1 cellular context compared by ENCODE assay signal in the genomic region with DNA sequence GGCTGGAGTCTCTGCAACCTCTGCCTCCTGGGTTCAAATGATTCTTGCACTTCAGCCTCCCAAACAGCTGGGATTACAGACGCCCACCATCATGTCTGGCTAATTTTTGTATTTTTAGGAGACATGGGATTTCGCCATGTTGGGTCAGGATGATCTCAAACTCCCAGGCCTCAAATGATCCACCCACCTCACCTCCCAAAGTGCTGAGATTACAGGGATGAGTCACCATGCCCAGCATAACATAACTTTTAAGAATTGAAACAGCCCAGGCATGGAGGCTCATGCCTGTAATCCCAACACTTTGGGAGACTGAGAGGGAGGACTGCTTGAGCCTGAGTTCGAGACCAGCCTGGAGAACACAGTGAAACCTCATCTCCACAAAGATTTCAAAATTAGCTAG.
TF ChIP-seq lines count a peak whose summit lies in the region.

No MANE protein-coding gene starts in this region.

TF ChIP-seq in GM12878, 131 proteins besides CTCF, POLR2A, EP300 and RAD21 (continued from another document):
- no peak for TF ChIP-seq PAX8 (IDR thresholded peaks at IDR 0.05)
- TF ChIP-seq NR2C2 (IDR thresholded peaks at IDR 0.05; ENCODE audit: borderline replicate concordance, control insufficient read depth, insufficient read length, low read depth): no peak
- TF ChIP-seq TCF7 (IDR thresholded peaks at IDR 0.05; ENCODE audit: borderline replicate concordance): no peak
- no peak for TF ChIP-seq NR2C1 (IDR thresholded peaks at IDR 0.05)
- TF ChIP-seq JUND (IDR thresholded peaks at IDR 0.05; ENCODE audit: low read depth, low read length): no peak
- no peak for TF ChIP-seq ZZZ3 (IDR thresholded peaks at IDR 0.05; ENCODE audit: control insufficient read depth, insufficient read length, low read depth)
- no peak for TF ChIP-seq MYC (IDR thresholded peaks at IDR 0.05; ENCODE audit: insufficient read depth, insufficient read length, insufficient replicate concordance, low read length, severe bottlenecking)
- no peak for TF ChIP-seq RCOR1 (conservative IDR thresholded peaks at IDR 0.05; ENCODE audit: low read depth, low read length)
- TF ChIP-seq, protein P1, sequence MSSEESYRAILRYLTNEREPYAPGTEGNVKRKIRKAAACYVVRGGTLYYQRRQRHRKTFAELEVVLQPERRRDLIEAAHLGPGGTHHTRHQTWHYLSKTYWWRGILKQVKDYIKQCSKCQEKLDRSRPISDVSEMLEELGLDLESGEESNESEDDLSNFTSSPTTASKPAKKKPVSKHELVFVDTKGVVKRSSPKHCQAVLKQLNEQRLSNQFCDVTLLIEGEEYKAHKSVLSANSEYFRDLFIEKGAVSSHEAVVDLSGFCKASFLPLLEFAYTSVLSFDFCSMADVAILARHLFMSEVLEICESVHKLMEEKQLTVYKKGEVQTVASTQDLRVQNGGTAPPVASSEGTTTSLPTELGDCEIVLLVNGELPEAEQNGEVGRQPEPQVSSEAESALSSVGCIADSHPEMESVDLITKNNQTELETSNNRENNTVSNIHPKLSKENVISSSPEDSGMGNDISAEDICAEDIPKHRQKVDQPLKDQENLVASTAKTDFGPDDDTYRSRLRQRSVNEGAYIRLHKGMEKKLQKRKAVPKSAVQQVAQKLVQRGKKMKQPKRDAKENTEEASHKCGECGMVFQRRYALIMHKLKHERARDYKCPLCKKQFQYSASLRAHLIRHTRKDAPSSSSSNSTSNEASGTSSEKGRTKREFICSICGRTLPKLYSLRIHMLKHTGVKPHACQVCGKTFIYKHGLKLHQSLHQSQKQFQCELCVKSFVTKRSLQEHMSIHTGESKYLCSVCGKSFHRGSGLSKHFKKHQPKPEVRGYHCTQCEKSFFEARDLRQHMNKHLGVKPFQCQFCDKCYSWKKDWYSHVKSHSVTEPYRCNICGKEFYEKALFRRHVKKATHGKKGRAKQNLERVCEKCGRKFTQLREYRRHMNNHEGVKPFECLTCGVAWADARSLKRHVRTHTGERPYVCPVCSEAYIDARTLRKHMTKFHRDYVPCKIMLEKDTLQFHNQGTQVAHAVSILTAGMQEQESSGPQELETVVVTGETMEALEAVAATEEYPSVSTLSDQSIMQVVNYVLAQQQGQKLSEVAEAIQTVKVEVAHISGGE (CRISPR knock-in tag; IDR thresholded peaks at IDR 0.05): no peak
- TF ChIP-seq ZNF384 (IDR thresholded peaks at IDR 0.05; ENCODE audit: borderline replicate concordance, low read depth, low read length): no peak
